Comparison of ENCODE assay signal across 10 cellular contexts in genomic region chr14:68945585-68946289, GRCh38. TPM values are rescaled to one million over a fixed set of nuclear protein-coding genes. Genes with fewer than 3 reads are reported as not detected.
DNase-seq lines count a peak whose midpoint lies in the region; ATAC-seq, FAIRE-seq and TF ChIP-seq lines count a peak whose summit lies in the region.
"Had no signal": no experiment of that assay in that cellular context is flagged by ENCODE, and none has a peak within 500 bp of the region (broad histone marks: within the 10 kb centered on the region; RNA-seq: fewer than 3 reads in every experiment).

No MANE protein-coding gene starts in this region.

- 75% methylated on average over 2 of the region's 11 CpGs; no CpG with 5 or more reads in 1 of the 2 experiments for WGBS in IMR-90 (ENCODE audit: extremely low coverage in 2 of 2, insufficient read length in 1 of 2), 2 experiments

- CTCF ChIA-PET in IMR-90 (lab: Yijun Ruan, JAX): no interaction called here
- CTCF ChIA-PET in naive thymus-derived CD4-positive, alpha-beta T cell (lab: Charles Lee): interaction anchor here (1.2 to 1.4 kb wide), 4 partner anchors 10 to 57 kb away, joined by 3 to 4 read pairs (median 4); no protein-coding TSS in a partner anchor

- POLR2A ChIA-PET in IMR-90 (lab: Charles Lee; ENCODE audit: unreplicated experiment): interaction anchor here (0.7 kb wide), 1 partner anchor 32 kb away, joined by 5 read pairs; no protein-coding TSS in a partner anchor
- POLR2A ChIA-PET in naive thymus-derived CD4-positive, alpha-beta T cell (lab: Charles Lee): interaction anchor here (0.7 to 1.9 kb wide), 6 partner anchors 10 to 103 kb away, joined by 3 to 8 read pairs (median 3); no protein-coding TSS in a partner anchor

- no peak for DNase-seq in IMR-90
- DNase-seq in naive thymus-derived CD4-positive, alpha-beta T cell: no peak
- no peak for DNase-seq in T-helper 9 cell
- no peak for DNase-seq in RKO (ENCODE audit: low spot score)
- no peak for DNase-seq in iPS-NIHi7 (ENCODE audit: extremely low spot score)
- no peak for DNase-seq in H54 (ENCODE audit: insufficient read length, low spot score)
- DNase-seq: foreskin keratinocyte, T-helper 1 cell had no signal

- H3K9me1 ChIP-seq in IMR-90 (ENCODE audit: insufficient read depth, low read length): peaks cover 58% of the 10 kb centered on the region

- no peaks in the 10 kb centered on the region for H3K9me3 ChIP-seq in IMR-90 (ENCODE audit: control insufficient read depth, insufficient read depth, low read length)
- no peaks in the 10 kb centered on the region for H3K9me3 ChIP-seq in naive thymus-derived CD4-positive, alpha-beta T cell (ENCODE audit: control insufficient read depth in 2 of 3, low read length in 3 of 3)

- H3K27ac ChIP-seq in 22Rv1 (peak overlapping the region; percentile 30), IMR-90 (ENCODE audit: insufficient read depth, low read length) (peak overlapping the region; percentile 7; the same call in 1 of the 2 replicates)
- peak overlapping the region; percentile 59 for H3K27ac ChIP-seq in naive thymus-derived CD4-positive, alpha-beta T cell (ENCODE audit: low read depth, low read length)
- H3K27ac ChIP-seq: foreskin keratinocyte had no signal

- no peak for TF ChIP-seq RAD21 in IMR-90 (IDR thresholded peaks at IDR 0.05; ENCODE audit: low read length)

- no peak overlapping the region for H3K56ac ChIP-seq in IMR-90 (ENCODE audit: extremely low read depth, insufficient read depth, low read length)

- no peak overlapping the region for H2AK5ac ChIP-seq in IMR-90 (ENCODE audit: low read depth, low read length)

- peaks cover 0 to 61% of the 10 kb centered on the region in 2 experiments; a peak in 2 of 4 replicates for H3K79me1 ChIP-seq in IMR-90 (ENCODE audit: low read depth in 1 of 2, low read length in 2 of 2)

- no peaks in the 10 kb centered on the region for H3K27me3 Mint-ChIP-seq in brain
- no peaks in the 10 kb centered on the region for H3K27me3 Mint-ChIP-seq in naive thymus-derived CD4-positive, alpha-beta T cell

- H2BK120ac ChIP-seq in IMR-90 (ENCODE audit: low read depth, low read length): no peak overlapping the region

- no peak overlapping the region for H2AK9ac ChIP-seq in IMR-90 (replicated peaks; ENCODE audit: low read depth, low read length, poor library complexity)

- no peak overlapping the region for H2BK20ac ChIP-seq in IMR-90 (ENCODE audit: low read depth, low read length)

- no peak overlapping the region for H3K4me2 ChIP-seq in IMR-90 (ENCODE audit: low read depth, low read length)

- H3K27me3 ChIP-seq in IMR-90 (ENCODE audit: control insufficient read depth, insufficient read depth, low read length): no peaks in the 10 kb centered on the region
- no peaks in the 10 kb centered on the region for H3K27me3 ChIP-seq in naive thymus-derived CD4-positive, alpha-beta T cell (ENCODE audit: control insufficient read depth in 2 of 2, insufficient read depth in 2 of 2, low read length in 2 of 2)
- H3K27me3 ChIP-seq: foreskin keratinocyte had no signal

- TF ChIP-seq CTCF in 22Rv1 (IDR thresholded peaks at IDR 0.05) (no peak), IMR-90 (conservative IDR thresholded peaks at IDR 0.05; ENCODE audit: low read depth, low read length) (no peak), brain (conservative IDR thresholded peaks at IDR 0.05) (no peak)

- H3K4me1 Mint-ChIP-seq in brain: peaks cover 84% of the 10 kb centered on the region
- peaks cover 19 to 97% (median 91%) of the 10 kb centered on the region in 7 donors for H3K4me1 Mint-ChIP-seq in naive thymus-derived CD4-positive, alpha-beta T cell

- H4K20me1 ChIP-seq in IMR-90 (ENCODE audit: insufficient read depth, low read length): peaks cover 100% of the 10 kb centered on the region

- H4K8ac ChIP-seq in IMR-90 (ENCODE audit: low read depth in 2 of 2, low read length in 2 of 2): no peak overlapping the region

- dilution Hi-C loops in IMR-90 (cut with HindIII; ENCODE audit: low sequenced_read_pairs, unreplicated experiment): no loop called here

- no peak overlapping the region for H3K4ac ChIP-seq in IMR-90 (ENCODE audit: low read depth, low read length)

- peak overlapping the region in 4 of 5 experiments; percentile 37 to 75 (median 60) for H3K27ac Mint-ChIP-seq in brain
- H3K27ac Mint-ChIP-seq in naive thymus-derived CD4-positive, alpha-beta T cell: peak overlapping the region in 8 of 9 donors; percentile 88 to 99 (median 93)

- H3K23ac ChIP-seq in IMR-90 (ENCODE audit: low read depth, low read length): 0 out of 2 replicates have a peak overlapping the region, but pooled peaks have one; percentile 4

- H4K91ac ChIP-seq in IMR-90 (ENCODE audit: insufficient read depth, low read depth, low read length): no peak overlapping the region

- no peak for FAIRE-seq in H54 (lab: Jason Lieb, UNC)

- H3K14ac ChIP-seq in IMR-90 (replicated peaks; ENCODE audit: low read depth, low read length): 0 out of 2 replicates have a peak overlapping the region, but pooled peaks have one; percentile 22

- H2BK5ac ChIP-seq in IMR-90 (ENCODE audit: low read depth, low read length, poor library complexity, severe bottlenecking): peak overlapping the region; percentile 33

- H3K9me3 Mint-ChIP-seq in brain: no peaks in the 10 kb centered on the region
- H3K9me3 Mint-ChIP-seq in naive thymus-derived CD4-positive, alpha-beta T cell: peaks cover 0 to 1% (median 0%) of the 10 kb centered on the region in 11 donors

- H3K18ac ChIP-seq in IMR-90 (ENCODE audit: low read depth, low read length): no peak overlapping the region

- no peak overlapping the region for H3K4me3 ChIP-seq in IMR-90 (ENCODE audit: insufficient read depth, low read depth, low read length)
- no peak overlapping the region for H3K4me3 ChIP-seq in naive thymus-derived CD4-positive, alpha-beta T cell (ENCODE audit: low read length)

- H3K36me3 ChIP-seq in IMR-90 (ENCODE audit: control insufficient read depth, insufficient read depth, low read length): peaks cover 24% of the 10 kb centered on the region
- peaks cover 0 to 19% (median 0%) of the 10 kb centered on the region in 3 experiments for H3K36me3 ChIP-seq in naive thymus-derived CD4-positive, alpha-beta T cell (ENCODE audit: control insufficient read depth in 2 of 3, insufficient read depth in 3 of 3, low read length in 3 of 3)

- H3K9ac ChIP-seq in IMR-90 (ENCODE audit: low read depth, low read length): no peak overlapping the region

- H2AFZ ChIP-seq in IMR-90 (replicated peaks; ENCODE audit: low read length, poor library complexity): no peak overlapping the region

- peaks cover 72% of the 10 kb centered on the region for H3K4me1 ChIP-seq in IMR-90 (ENCODE audit: control insufficient read depth, insufficient read depth, low read length)
- H3K4me1 ChIP-seq in naive thymus-derived CD4-positive, alpha-beta T cell (ENCODE audit: control insufficient read depth in 2 of 2, insufficient read depth in 2 of 2, low read length in 2 of 2): peaks cover 0 to 69% of the 10 kb centered on the region in 2 donors

- H3K4me3 Mint-ChIP-seq in brain: no peak overlapping the region
- H3K4me3 Mint-ChIP-seq in naive thymus-derived CD4-positive, alpha-beta T cell: peak overlapping the region in 9 of 10 donors; percentile 41 to 83 (median 79)

- in situ Hi-C loops in IMR-90 (cut with MboI; ENCODE audit: low sequenced_read_pairs): no loop called here

- no peak overlapping the region for H2BK15ac ChIP-seq in IMR-90 (ENCODE audit: low read depth, low read length)

- ATAC-seq in IMR-90 (ENCODE audit: low read depth): no peak
- no peak for ATAC-seq in naive thymus-derived CD4-positive, alpha-beta T cell
- ATAC-seq: foreskin keratinocyte had no signal

- H3K36me3 Mint-ChIP-seq in brain: no peaks in the 10 kb centered on the region
- H3K36me3 Mint-ChIP-seq in naive thymus-derived CD4-positive, alpha-beta T cell: peaks cover 0 to 19% (median 0%) of the 10 kb centered on the region in 5 donors

- H4K5ac ChIP-seq in IMR-90 (ENCODE audit: low read depth, low read length): no peak overlapping the region

- no TSS peak for BruUV-seq in IMR-90 (replicated peaks; lab: Mats Ljungman, UMichigan)

- TF ChIP-seq POLR2A in IMR-90 (IDR thresholded peaks at IDR 0.05; ENCODE audit: low read depth, low read length) (no peak), H54 (IDR thresholded peaks at IDR 0.05; ENCODE audit: low read depth, low read length) (no peak)

- intact Hi-C loops in IMR-90 (cut with micrococcal nuclease): no loop called here
- intact Hi-C loops in naive thymus-derived CD4-positive, alpha-beta T cell (cut with micrococcal nuclease): loop anchor here in 1 of 2 donors (1.0 to 2.0 kb wide), 2 partner anchors 17 to 34 kb away; partner anchors contain the start of gene ACTN1

TF ChIP-seq in IMR-90, 13 proteins besides CTCF, POLR2A, EP300 and RAD21 (continues in another document):
- TF ChIP-seq FOS (IDR thresholded peaks at IDR 0.05; ENCODE audit: low read depth, low read length) (no peak), ELK1 (IDR thresholded peaks at IDR 0.05; ENCODE audit: borderline replicate concordance, low read depth, low read length) (no peak), SMC3 (IDR thresholded peaks at IDR 0.05; ENCODE audit: low read depth, low read length) (no peak), BHLHE40 (IDR thresholded peaks at IDR 0.05; ENCODE audit: low read depth, low read length) (no peak), RCOR1 (IDR thresholded peaks at IDR 0.05; ENCODE audit: insufficient replicate concordance, low read length) (no peak), MAFK (IDR thresholded peaks at IDR 0.05; ENCODE audit: low read depth, low read length) (no peak), MXI1 (IDR thresholded peaks at IDR 0.05; ENCODE audit: borderline replicate concordance, low read depth, low read length) (no peak), CHD1 (IDR thresholded peaks at IDR 0.05; ENCODE audit: low read depth, low read length) (no peak), CEBPB (IDR thresholded peaks at IDR 0.05; ENCODE audit: low read depth, low read length) (no peak)

RNA-seq across cellular contexts. Expression of gene ACTN1, which starts 33.4 kb away (rescaled TPM):
- 648 and 684 TPM in 2 replicates for total RNA-seq in IMR-90 (2012; rRNA removed)
- polyA plus RNA-seq in IMR-90 (2012; rRNA removed): 766 and 895 TPM in 2 replicates
- polyA plus RNA-seq in IMR-90 (2012; cell fraction: cytosol; rRNA removed): 676 and 750 TPM in 2 replicates
- polyA plus RNA-seq in IMR-90 (2012; cell fraction: nucleus; rRNA removed; ENCODE audit: low replicate concordance): 1,803 and 1,926 TPM in 2 replicates
- polyA plus RNA-seq in brain (ENCODE audit: insufficient read depth, low read depth, low replicate concordance): 84.2 TPM
- 100 to 1,000 TPM in 4 of 5 experiments, 10 to 100 TPM in 1; 41.3 to 249 (median 227) TPM for total RNA-seq in naive thymus-derived CD4-positive, alpha-beta T cell
- polyA plus RNA-seq in naive thymus-derived CD4-positive, alpha-beta T cell: 100 to 1,000 TPM; 188 to 390 TPM

Comparison
In these comparisons a context has a peak if more than half of its experiments do, and no peak if none do; other contexts are left out.
1. H3K27ac ChIP-seq: peak in every context shown above with its lines; median percentile 59 in naive thymus-derived CD4-positive, alpha-beta T cell; 30 in 22Rv1; 7 in IMR-90.
2. H3K4me3 Mint-ChIP-seq: peak in naive thymus-derived CD4-positive, alpha-beta T cell (9 of 10); none in brain (0 of 5).